1 cellular context compared by ENCODE assay signal in genomic region chr9:76552751-76553150, GRCh38.
TF ChIP-seq lines count a peak whose summit lies in the region.

No MANE protein-coding gene starts in this region.

TF ChIP-seq in WTC11, 78 proteins besides CTCF, POLR2A, EP300 and RAD21 (continued from another document):
- TF ChIP-seq ZNF532 (CRISPR knock-in tag; IDR thresholded peaks at IDR 0.05; ENCODE audit: borderline replicate concordance) (no peak), NR1H2 (CRISPR knock-in tag; IDR thresholded peaks at IDR 0.05) (no peak), GRHL2 (CRISPR knock-in tag; IDR thresholded peaks at IDR 0.05; ENCODE audit: insufficient replicate concordance, severe bottlenecking) (no peak)
TF ChIP-seq in WTC11: peak in this region for 0.
